In genomic region chr2:145751634-145752033, GRCh38 we compare ENCODE assay signal across 8 cellular contexts.
DNase-seq lines count a peak whose midpoint lies in the region; ATAC-seq, FAIRE-seq and TF ChIP-seq lines count a peak whose summit lies in the region.

No MANE protein-coding gene starts in this region.

- WGBS in pancreas, 2 donors, result 64 to 65% methylated on average over 6 of the region's 6 CpGs

- H3K4me3 Mint-ChIP-seq in CD4-positive, alpha-beta memory T cell, result no peak overlapping the region

- H3K9me3 ChIP-seq in OCI-LY3 (ENCODE audit: insufficient read depth, low read length) (no peaks in the 10 kb centered on the region), fibroblast of lung (ENCODE audit: control insufficient read depth, insufficient read depth, low read depth, low read length) (no peaks in the 10 kb centered on the region), pancreas (no peaks in the 10 kb centered on the region)
- no peaks in the 10 kb centered on the region for H3K9me3 ChIP-seq in CD4-positive, alpha-beta memory T cell (ENCODE audit: control insufficient read depth in 1 of 2, low read length in 2 of 2)

- peak overlapping the region; percentile 78 for H3K4me2 ChIP-seq in OCI-LY3 (ENCODE audit: low read length)
- no peak overlapping the region for H3K4me2 ChIP-seq in fibroblast of lung (ENCODE audit: extremely low read depth, insufficient read depth, low read length)

- intact Hi-C loops in pancreas (cut with DNase I), result no loop called here
- intact Hi-C loops in CD4-positive, alpha-beta memory T cell (cut with micrococcal nuclease), result no loop called here

- H3K27ac ChIP-seq in OCI-LY3 (ENCODE audit: low read length) (peak overlapping the region; percentile 62), fibroblast of lung (ENCODE audit: insufficient read depth, low read length) (no peak overlapping the region), pancreas (peak overlapping the region in 2 of 4 donors; percentile 13 to 20)
- H3K27ac ChIP-seq in CD4-positive, alpha-beta memory T cell (ENCODE audit: low read depth, low read length), result no peak overlapping the region

- no peak for FAIRE-seq in pancreas (lab: Jason Lieb, UNC)

- H3K36me3 ChIP-seq in OCI-LY3 (replicated peaks; ENCODE audit: low read depth, low read length), result no peaks in the 10 kb centered on the region
- H3K36me3 ChIP-seq in fibroblast of lung (ENCODE audit: control insufficient read depth, insufficient read depth, low read length), result no peaks in the 10 kb centered on the region
- no peaks in the 10 kb centered on the region for H3K36me3 ChIP-seq in pancreas
- H3K36me3 ChIP-seq in CD4-positive, alpha-beta memory T cell (ENCODE audit: insufficient read depth, low read length), result no peaks in the 10 kb centered on the region

- no peaks in the 10 kb centered on the region for H3K36me3 Mint-ChIP-seq in CD4-positive, alpha-beta memory T cell

- H3K9ac ChIP-seq in OCI-LY3 (ENCODE audit: low read length) (peak overlapping the region; percentile 38; the same call in 1 of the 2 replicates), fibroblast of lung (ENCODE audit: insufficient read depth, low read length) (no peak overlapping the region)

- H3K27ac Mint-ChIP-seq in CD4-positive, alpha-beta memory T cell, result no peak overlapping the region

- no peaks in the 10 kb centered on the region for H3K27me3 Mint-ChIP-seq in CD4-positive, alpha-beta memory T cell

- H3K4me3 ChIP-seq in OCI-LY3 (ENCODE audit: low read length) (peak overlapping the region; percentile 55), fibroblast of lung (replicated peaks in 1 of 4; ENCODE audit: control extremely low read depth in 1 of 4, insufficient read depth in 1 of 4, low read depth in 3 of 4, low read length in 4 of 4) (no peak overlapping the region), pancreas (no peak overlapping the region)
- H3K4me3 ChIP-seq in CD4-positive, alpha-beta memory T cell (ENCODE audit: low read length in 2 of 2), result no peak overlapping the region

- no peak for TF ChIP-seq CTCF in OCI-LY3 (IDR thresholded peaks at IDR 0.05; ENCODE audit: low read depth, low read length)
- no peak for TF ChIP-seq CTCF in fibroblast of lung (conservative IDR thresholded peaks at IDR 0.05 in 1 of 2, IDR thresholded peaks at IDR 0.05 in 1 of 2; ENCODE audit: low read depth in 1 of 2, low read length in 2 of 2)
- TF ChIP-seq CTCF in pancreas (IDR thresholded peaks at IDR 0.05), result no peak

- ATAC-seq in GM18868 (IDR thresholded peaks at IDR 0.05; ENCODE audit: unreplicated experiment) (peak; percentile 86), HG02840 (IDR thresholded peaks at IDR 0.05; ENCODE audit: low FRiP score, unreplicated experiment) (peak; percentile 82), pancreas (peak in 3 of 4 donors; percentile 43 to 64 (median 49))

- H4K20me1 ChIP-seq in OCI-LY3 (ENCODE audit: insufficient read depth, low read length) (peaks cover 5% of the 10 kb centered on the region; the same call in 1 of the 2 replicates), fibroblast of lung (ENCODE audit: control insufficient read depth, extremely low read depth, insufficient read depth, low read length) (no peaks in the 10 kb centered on the region)

- CTCF ChIA-PET in CD4-positive, alpha-beta memory T cell (lab: Charles Lee; ENCODE audit: partially characterized antibody), result no interaction called here

- H3K27me3 ChIP-seq in OCI-LY3 (ENCODE audit: low read depth, low read length), result peaks cover 21% of the 10 kb centered on the region
- no peaks in the 10 kb centered on the region for H3K27me3 ChIP-seq in fibroblast of lung (ENCODE audit: control insufficient read depth, insufficient read depth, low read length)
- no peaks in the 10 kb centered on the region for H3K27me3 ChIP-seq in pancreas
- no peaks in the 10 kb centered on the region for H3K27me3 ChIP-seq in CD4-positive, alpha-beta memory T cell (ENCODE audit: insufficient read depth, low read length)

- DNase-seq in fibroblast of lung (ENCODE audit: low read depth in 2 of 2) (peak; percentile 72 to 84), pancreas (no peak), occipital lobe (lab: John Stamatoyannopoulos, UW) (no peak), NCI-H187 treated with DMSO at 0.1 percent for 48 hours (lab: John Stamatoyannopoulos, UW) (no peak)
- DNase-seq in CD4-positive, alpha-beta memory T cell, result no peak

- POLR2A ChIA-PET in CD4-positive, alpha-beta memory T cell (lab: Charles Lee; ENCODE audit: partially characterized antibody), result no interaction called here

- H3K4me1 ChIP-seq in OCI-LY3 (ENCODE audit: low read length), result peaks cover 60% of the 10 kb centered on the region
- H3K4me1 ChIP-seq in fibroblast of lung (ENCODE audit: control insufficient read depth, extremely low read depth, insufficient read depth, low read length), result peaks cover 6% of the 10 kb centered on the region
- H3K4me1 ChIP-seq in pancreas, result peaks cover 6 to 24% (median 10%) of the 10 kb centered on the region in 3 donors
- no peaks in the 10 kb centered on the region for H3K4me1 ChIP-seq in CD4-positive, alpha-beta memory T cell (ENCODE audit: insufficient read depth, low read length)

- H3K4me1 Mint-ChIP-seq in CD4-positive, alpha-beta memory T cell, result no peaks in the 10 kb centered on the region

- H2AFZ ChIP-seq in OCI-LY3 (ENCODE audit: low read depth, low read length) (no peak overlapping the region), fibroblast of lung (ENCODE audit: low read length) (no peak overlapping the region)

- peaks cover 0 to 3% (median 0%) of the 10 kb centered on the region in 8 donors for H3K9me3 Mint-ChIP-seq in CD4-positive, alpha-beta memory T cell

- H3K79me2 ChIP-seq in OCI-LY3 (ENCODE audit: low read length) (no peaks in the 10 kb centered on the region), fibroblast of lung (ENCODE audit: control insufficient read depth, insufficient read depth, low read length) (no peaks in the 10 kb centered on the region)

Comparison
In these comparisons a context has a peak if more than half of its experiments do, and no peak if none do; other contexts are left out.
1. DNase-seq: peak in fibroblast of lung (2 of 2); none in pancreas (0 of 6), CD4-positive, alpha-beta memory T cell (0 of 5), occipital lobe (single experiment) and NCI-H187 treated with DMSO at 0.1 percent for 48 hours (single experiment).
2. Peak in every context shown above with its lines, with median percentiles within 50 percentile points of each other: ATAC-seq.